ENCODE assay signal across 25 cellular contexts in the genomic region with DNA sequence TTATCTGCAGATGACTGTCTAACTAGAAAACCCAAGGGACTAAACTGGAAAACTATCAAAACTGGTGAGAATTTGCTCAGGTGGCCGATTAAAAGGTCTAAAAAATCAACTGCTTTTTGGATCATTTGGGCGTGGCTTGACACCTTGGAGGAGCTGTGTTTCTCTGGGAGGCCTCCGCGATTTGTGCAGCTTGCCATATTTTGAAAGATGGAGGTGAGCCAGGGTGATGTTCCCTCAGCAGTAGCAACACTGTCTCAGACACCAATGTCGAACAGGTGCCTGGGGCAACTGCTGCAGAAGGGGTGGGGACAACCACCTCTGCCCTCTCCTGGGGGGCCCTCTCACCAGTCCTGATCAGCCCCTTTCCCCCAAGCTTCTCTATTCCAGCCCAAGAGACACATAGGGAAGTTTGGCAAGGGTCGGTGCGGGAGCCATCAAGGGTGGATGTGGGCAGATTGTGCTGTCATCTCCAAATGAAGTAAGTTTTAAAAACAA. TPM values are rescaled to one million over a fixed set of nuclear protein-coding genes. Genes with fewer than 3 reads are reported as not detected.
"Had no signal": no experiment of that assay in that cellular context is flagged by ENCODE, and none has a peak within 500 bp of the region (broad histone marks: within the 10 kb centered on the region; RNA-seq: fewer than 3 reads in every experiment).

No MANE protein-coding gene starts in this region.

- H3K36me3 Mint-ChIP-seq: activated CD4-positive, alpha-beta memory T cell treated with anti-CD3 and anti-CD28 coated beads for 36 hours; activated naive CD4-positive, alpha-beta T cell treated with anti-CD3 and anti-CD28 coated beads, Interleukin-2, amount 10 ng/mL, durations not matched to agents 7 days and 5 days had no signal

- ATAC-seq: gastrocnemius medialis, right cardiac atrium had no signal

- FAIRE-seq: astrocyte, pancreas had no signal

- H3K4me3 Mint-ChIP-seq: activated B cell treated with CpG ODN at 0.5 μM for 24 hours; activated CD4-positive, alpha-beta memory T cell treated with anti-CD3 and anti-CD28 coated beads for 36 hours; activated naive CD4-positive, alpha-beta T cell treated with anti-CD3 and anti-CD28 coated beads, Interleukin-2, amount 10 ng/mL, durations not matched to agents 7 days and 5 days; T-helper 1 cell treated with Interleukin-12 subunit alpha and Interleukin-12 subunit beta and Interleukin-4 antibody, amounts not matched to agents 30 μg/mL and 1 μg/mL, for 36 hours had no signal

- H3K27ac Mint-ChIP-seq: activated B cell treated with CpG ODN at 0.5 μM for 24 hours; activated CD4-positive, alpha-beta memory T cell treated with anti-CD3 and anti-CD28 coated beads for 36 hours; activated naive CD4-positive, alpha-beta T cell treated with anti-CD3 and anti-CD28 coated beads, Interleukin-2, amount 10 ng/mL, durations not matched to agents 7 days and 5 days; stimulated activated naive CD8-positive, alpha-beta T cell treated with anti-CD3 and anti-CD28 coated beads, Interleukin-15, Interleukin-2, amounts not matched to agents 100 ng/mL and 50 ng/mL, for 24 hours; T-helper 1 cell treated with Interleukin-12 subunit alpha and Interleukin-12 subunit beta and Interleukin-4 antibody, amounts not matched to agents 30 μg/mL and 1 μg/mL, for 36 hours had no signal

- DNase-seq: activated B cell treated with CpG ODN at 0.5 μM for 24 hours; activated CD4-positive, alpha-beta memory T cell treated with anti-CD3 and anti-CD28 coated beads for 36 hours; activated CD4-positive, alpha-beta T cell treated with anti-CD3 and anti-CD28 coated beads for 4 hours; activated effector memory CD4-positive, alpha-beta T cell treated with Interleukin-2 at 50 U/mL for 16 hours; activated naive CD4-positive, alpha-beta T cell treated with anti-CD3 and anti-CD28 coated beads, Interleukin-2, amount 10 ng/mL, durations not matched to agents 7 days and 5 days; adrenal gland; central memory CD4-positive, alpha-beta T cell; colonic mucosa; esophagus squamous epithelium; gastrocnemius medialis; head of caudate nucleus; islet precursor cell; left cardiac atrium; right cardiac atrium; stimulated activated CD4-positive, alpha-beta T cell treated with anti-CD3 and anti-CD28 coated beads, Interleukin-12 subunit alpha, Interleukin-12 subunit beta, amount 100 ng/mL, for 4 hours; stimulated activated CD4-positive, alpha-beta T cell treated with anti-CD3 and anti-CD28 coated beads, Interleukin-4, amount 100 ng/mL, for 4 hours; tibial artery had no signal

- H3K9me3 Mint-ChIP-seq: activated B cell treated with CpG ODN at 0.5 μM for 24 hours; activated CD4-positive, alpha-beta memory T cell treated with anti-CD3 and anti-CD28 coated beads for 36 hours; activated naive CD4-positive, alpha-beta T cell treated with anti-CD3 and anti-CD28 coated beads, Interleukin-2, amount 10 ng/mL, durations not matched to agents 7 days and 5 days; stimulated activated naive CD8-positive, alpha-beta T cell treated with anti-CD3 and anti-CD28 coated beads, Interleukin-15, Interleukin-2, amounts not matched to agents 100 ng/mL and 50 ng/mL, for 24 hours; T-helper 1 cell treated with Interleukin-12 subunit alpha and Interleukin-12 subunit beta and Interleukin-4 antibody, amounts not matched to agents 30 μg/mL and 1 μg/mL, for 36 hours had no signal

RNA-seq across cellular contexts. Expression of a gene that starts 3.8 kb away (rescaled TPM):
- total RNA-seq: activated B cell treated with CpG ODN at 0.5 μM for 24 hours; activated CD4-positive, alpha-beta memory T cell treated with anti-CD3 and anti-CD28 coated beads for 36 hours; astrocyte; colonic mucosa; gastrocnemius medialis; left cardiac atrium; liver; pancreas; pulmonary artery endothelial cell; right cardiac atrium; skeletal muscle tissue; ureter had no signal
- polyA plus RNA-seq: pancreas, right cardiac atrium had no signal
